ENCODE assay signal across 8 cellular contexts in the genomic region with DNA sequence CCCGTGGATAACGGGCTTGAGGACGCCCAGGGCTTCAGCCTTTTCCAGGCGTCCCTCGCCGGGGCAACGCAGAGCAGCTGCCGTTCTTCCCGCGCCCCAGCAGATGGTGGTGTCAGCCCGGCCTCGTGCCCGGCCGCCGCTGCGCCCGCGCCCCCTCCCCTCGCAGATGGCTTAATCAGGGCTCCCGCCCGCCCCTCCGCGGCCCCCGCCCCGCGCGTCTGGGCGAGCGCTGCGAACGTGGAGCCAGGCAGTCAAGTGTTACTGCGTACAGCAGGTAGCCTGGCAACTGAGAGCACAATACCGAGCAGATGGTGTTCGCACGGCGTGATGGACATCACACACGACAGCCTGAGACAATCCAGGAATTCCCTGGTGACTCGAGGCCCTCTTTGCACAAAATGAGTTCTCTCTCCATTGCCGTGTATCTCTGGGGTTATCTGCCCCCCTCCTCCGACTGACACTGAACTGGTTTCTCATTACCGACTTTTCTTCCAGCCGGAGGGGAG.
DNase-seq lines count a peak whose midpoint lies in the region; ATAC-seq and TF ChIP-seq lines count a peak whose summit lies in the region.

No MANE protein-coding gene starts in this region.

- CTCF ChIA-PET in CD8-positive, alpha-beta T cell (lab: Charles Lee), result interaction anchor here (0.8 to 1.2 kb wide), 2 partner anchors 418 to 519 kb away, joined by 3 to 8 read pairs; no protein-coding TSS in a partner anchor

- POLR2A ChIA-PET in CD8-positive, alpha-beta T cell (lab: Charles Lee), result no interaction called here

- DNase-seq in CD8-positive, alpha-beta T cell, result peak; percentile 8 to 63 (median 44)
- DNase-seq in MV-4-11 (lab: John Stamatoyannopoulos, UW), result peak; percentile 39
- DNase-seq in SKM-1 (lab: John Stamatoyannopoulos, UW; ENCODE audit: unreplicated experiment), result peak; percentile 44
- DNase-seq in amniotic epithelial cell (ENCODE audit: low read depth), result peak; percentile 83
- DNase-seq in heart left ventricle, result peak; percentile 92 to 93 (median 93)
- peak; percentile 93 to 95 (median 95) for DNase-seq in ovary
- peak; percentile 84 to 94 for DNase-seq in tibial artery

- peak overlapping the region; percentile 76 for H3K4me3 Mint-ChIP-seq in CD8-positive, alpha-beta T cell

- ATAC-seq in CD8-positive, alpha-beta T cell, result peak; percentile 77
- ATAC-seq in GM21576 (IDR thresholded peaks at IDR 0.05; ENCODE audit: unreplicated experiment), result peak; percentile 69
- peak; percentile 93 to 96 (median 96) for ATAC-seq in heart left ventricle

- peaks cover 23% of the 10 kb centered on the region for H3K27me3 Mint-ChIP-seq in CD8-positive, alpha-beta T cell (ENCODE audit: low read depth)

- H3K9me3 ChIP-seq in CD8-positive, alpha-beta T cell (ENCODE audit: low read length), result no peaks in the 10 kb centered on the region
- H3K9me3 ChIP-seq in heart left ventricle (no peaks in the 10 kb centered on the region), ovary (no peaks in the 10 kb centered on the region), tibial artery (no peaks in the 10 kb centered on the region)

- 0 to 1% (median 0%) methylated on average over 18 to 42 of the region's 42 CpGs for WGBS in heart left ventricle, 4 donors
- 0% methylated on average over 27 to 42 of the region's 42 CpGs for WGBS in ovary, 3 donors

- H3K27ac ChIP-seq in CD8-positive, alpha-beta T cell (ENCODE audit: low read depth, low read length), result no peak overlapping the region
- H3K27ac ChIP-seq in heart left ventricle, result peak overlapping the region; percentile 53 to 93 (median 82)
- H3K27ac ChIP-seq in ovary, result peak overlapping the region; percentile 80 to 83
- peak overlapping the region; percentile 84 to 91 for H3K27ac ChIP-seq in tibial artery

- no peaks in the 10 kb centered on the region for H3K36me3 Mint-ChIP-seq in CD8-positive, alpha-beta T cell

- intact Hi-C loops in CD8-positive, alpha-beta T cell (cut with DNase I, micrococcal nuclease), result loop anchor here (1.0 to 5.0 kb wide), 4 partner anchors 516 to 638 kb away; no protein-coding TSS in a partner anchor
- intact Hi-C loops in heart left ventricle (cut with DNase I) (loop anchor here (1.0 to 10.0 kb wide), 31 partner anchors 28 to 597 kb away; a partner anchor contains a TSS), ovary (cut with DNase I) (loop anchor here (2.0 to 10.0 kb wide), 11 partner anchors 170 to 640 kb away; a partner anchor contains a TSS), tibial artery (cut with DNase I; ENCODE audit: low total_unique reads) (loop anchor here (2.0 to 10.0 kb wide), 4 partner anchors 310 to 570 kb away; a partner anchor contains a TSS)

- peaks cover 15% of the 10 kb centered on the region for H3K4me1 Mint-ChIP-seq in CD8-positive, alpha-beta T cell (ENCODE audit: low read depth)

- TF ChIP-seq EP300 in ovary (IDR thresholded peaks at IDR 0.05), result no peak

- H3K27ac Mint-ChIP-seq in CD8-positive, alpha-beta T cell, result no peak overlapping the region

- peak; percentile 22 for TF ChIP-seq CTCF in CD8-positive, alpha-beta T cell (IDR thresholded peaks at IDR 0.05)
- TF ChIP-seq CTCF in heart left ventricle (IDR thresholded peaks at IDR 0.05) (peak; percentile 73 to 97 (median 92)), ovary (IDR thresholded peaks at IDR 0.05) (peak; percentile 81 to 89 (median 86)), tibial artery (IDR thresholded peaks at IDR 0.05) (peak; percentile 82 to 92)

- H3K9me3 Mint-ChIP-seq in CD8-positive, alpha-beta T cell, result no peaks in the 10 kb centered on the region

- peak overlapping the region; percentile 58 for H3K4me3 ChIP-seq in CD8-positive, alpha-beta T cell (ENCODE audit: low read depth, low read length)
- H3K4me3 ChIP-seq in heart left ventricle, result peak overlapping the region; percentile 3 to 70 (median 54)
- peak overlapping the region; percentile 37 for H3K4me3 ChIP-seq in ovary
- H3K4me3 ChIP-seq in tibial artery, result peak overlapping the region; percentile 58 to 72

- H3K4me1 ChIP-seq in CD8-positive, alpha-beta T cell (ENCODE audit: insufficient read depth, low read length), result peaks cover 7% of the 10 kb centered on the region
- H3K4me1 ChIP-seq in heart left ventricle, result peaks cover 0 to 57% (median 34%) of the 10 kb centered on the region in 12 donors
- peaks cover 10% of the 10 kb centered on the region for H3K4me1 ChIP-seq in ovary (ENCODE audit: insufficient read depth)
- peaks cover 0 to 31% (median 20%) of the 10 kb centered on the region in 4 donors for H3K4me1 ChIP-seq in tibial artery

- peak in 1 of 2 donors; percentile 27 for TF ChIP-seq POLR2A in heart left ventricle (IDR thresholded peaks at IDR 0.05)
- peak; percentile 51 for TF ChIP-seq POLR2A in ovary (IDR thresholded peaks at IDR 0.05)

- H3K36me3 ChIP-seq in CD8-positive, alpha-beta T cell (ENCODE audit: insufficient read depth, low read length), result no peaks in the 10 kb centered on the region
- H3K36me3 ChIP-seq in heart left ventricle, result peaks cover 0 to under 1% (median 0%) of the 10 kb centered on the region in 9 donors
- H3K36me3 ChIP-seq in ovary, result no peaks in the 10 kb centered on the region
- H3K36me3 ChIP-seq in tibial artery, result no peaks in the 10 kb centered on the region

- peaks cover 8% of the 10 kb centered on the region for H3K27me3 ChIP-seq in CD8-positive, alpha-beta T cell (ENCODE audit: insufficient read depth, low read length)
- H3K27me3 ChIP-seq in heart left ventricle (no peaks in the 10 kb centered on the region), ovary (no peaks in the 10 kb centered on the region), tibial artery (no peaks in the 10 kb centered on the region)

Comparison
In these comparisons a context has a peak if more than half of its experiments do, and no peak if none do; other contexts are left out.
1. DNase-seq: peak in every context shown above with its lines; median percentile 95 in ovary; 93 in heart left ventricle; 89 in tibial artery; 83 in amniotic epithelial cell; 44 in CD8-positive, alpha-beta T cell; 44 in SKM-1; 39 in MV-4-11.
2. CTCF ChIP-seq: peak in every context shown above with its lines; median percentile 92 in heart left ventricle; 87 in tibial artery; 86 in ovary; 22 in CD8-positive, alpha-beta T cell.